Comparison of ENCODE assay signal across 8 cellular contexts in genomic region chr6:149840345-149841075, GRCh38. TPM values are rescaled to one million over a fixed set of nuclear protein-coding genes. Genes with fewer than 3 reads are reported as not detected.
DNase-seq lines count a peak whose midpoint lies in the region; ATAC-seq and TF ChIP-seq lines count a peak whose summit lies in the region.

No MANE protein-coding gene starts in this region.

- peak overlapping the region; percentile 12; the same call in 1 of the 2 replicates for H3K56ac ChIP-seq in IMR-90 (ENCODE audit: extremely low read depth, insufficient read depth, low read length)

- H3K23ac ChIP-seq in IMR-90 (ENCODE audit: low read depth, low read length) = peak overlapping the region; percentile 1; the same call in 1 of the 2 replicates

- CTCF ChIA-PET in IMR-90 (lab: Yijun Ruan, JAX) = interaction anchor here (0.5 to 1.3 kb wide), 13 partner anchors 8 to 992 kb away, joined by 3 to 7 read pairs (median 3); partner anchors contain the start of gene LRP11

- H2AK5ac ChIP-seq in IMR-90 (ENCODE audit: low read depth, low read length) = peak overlapping the region; percentile 18; the same call in 1 of the 2 replicates

- H2BK120ac ChIP-seq in IMR-90 (ENCODE audit: low read depth, low read length) = peak overlapping the region; percentile 43

- peak overlapping the region in 1 of 2 experiments; percentile 6; a peak in 1 of 4 replicates for H4K8ac ChIP-seq in IMR-90 (ENCODE audit: low read depth in 2 of 2, low read length in 2 of 2)

- no TSS peak for BruUV-seq in IMR-90 (replicated peaks; lab: Mats Ljungman, UMichigan)

- H3K79me1 ChIP-seq in IMR-90 (ENCODE audit: low read depth in 1 of 2, low read length in 2 of 2) = peaks cover 18 to 48% of the 10 kb centered on the region in 2 experiments

- H3K9ac ChIP-seq in IMR-90 (ENCODE audit: low read depth, low read length) = no peak overlapping the region

- H3K4me3 ChIP-seq in IMR-90 (ENCODE audit: insufficient read depth, low read depth, low read length) = no peak overlapping the region
- H3K4me3 ChIP-seq in Peyer's patch = no peak overlapping the region

- TF ChIP-seq RAD21 in IMR-90 (IDR thresholded peaks at IDR 0.05; ENCODE audit: low read length) = peak; percentile 38

- intact Hi-C loops in IMR-90 (cut with micrococcal nuclease) = loop anchor here (1.0 kb wide), 1 partner anchor 23 kb away; no protein-coding TSS in a partner anchor

- peak overlapping the region; percentile 60 for H2BK20ac ChIP-seq in IMR-90 (ENCODE audit: low read depth, low read length)

- dilution Hi-C loops in IMR-90 (cut with HindIII; ENCODE audit: low sequenced_read_pairs, unreplicated experiment) = no loop called here

- H3K4me2 ChIP-seq in IMR-90 (ENCODE audit: low read depth, low read length) = peak overlapping the region; percentile 18; the same call in 1 of the 2 replicates

- H2AK9ac ChIP-seq in IMR-90 (replicated peaks; ENCODE audit: low read depth, low read length, poor library complexity) = peak overlapping the region; percentile 68

- peak overlapping the region; percentile 66 for H2BK5ac ChIP-seq in IMR-90 (ENCODE audit: low read depth, low read length, poor library complexity, severe bottlenecking)

- H3K14ac ChIP-seq in IMR-90 (replicated peaks; ENCODE audit: low read depth, low read length) = 0 out of 2 replicates have a peak overlapping the region, but pooled peaks have one; percentile 24

- TF ChIP-seq CTCF in IMR-90 (conservative IDR thresholded peaks at IDR 0.05; ENCODE audit: low read depth, low read length) (peak; percentile 49), Peyer's patch (IDR thresholded peaks at IDR 0.05) (peak in 4 of 6 experiments; percentile 50 to 69 (median 54))

- H3K18ac ChIP-seq in IMR-90 (ENCODE audit: low read depth, low read length) = peak overlapping the region; percentile 1; the same call in 1 of the 2 replicates

- POLR2A ChIA-PET in IMR-90 (lab: Charles Lee; ENCODE audit: unreplicated experiment) = no interaction called here

- no peak overlapping the region for H2BK15ac ChIP-seq in IMR-90 (ENCODE audit: low read depth, low read length)

- in situ Hi-C loops in IMR-90 (cut with MboI; ENCODE audit: low sequenced_read_pairs) = loop anchor here (25.0 kb wide), 1 partner anchor 1222 kb away; no protein-coding TSS in a partner anchor

- H3K4ac ChIP-seq in IMR-90 (ENCODE audit: low read depth, low read length) = peak overlapping the region; percentile 46

- H3K9me1 ChIP-seq in IMR-90 (ENCODE audit: insufficient read depth, low read length) = peaks cover 20% of the 10 kb centered on the region

- H4K91ac ChIP-seq in IMR-90 (ENCODE audit: insufficient read depth, low read depth, low read length) = peak overlapping the region; percentile 48

- peak overlapping the region; percentile 20 for H3K27ac ChIP-seq in IMR-90 (ENCODE audit: insufficient read depth, low read length)
- peak overlapping the region in 1 of 4 donors; percentile 7 for H3K27ac ChIP-seq in Peyer's patch

- peak; percentile 87 for ATAC-seq in IMR-90 (ENCODE audit: low read depth)
- no peak for ATAC-seq in HG03039 (IDR thresholded peaks at IDR 0.05; ENCODE audit: unreplicated experiment)
- no peak for ATAC-seq in GM21381 (IDR thresholded peaks at IDR 0.05; ENCODE audit: unreplicated experiment)

- H3K9me3 ChIP-seq in IMR-90 (ENCODE audit: control insufficient read depth, insufficient read depth, low read length) (no peaks in the 10 kb centered on the region), Peyer's patch (no peaks in the 10 kb centered on the region)

- peak; percentile 98 for DNase-seq in DMS79 treated with DMSO at 0.1 percent for 48 hours (lab: John Stamatoyannopoulos, UW)
- peak; percentile 92 for DNase-seq in IMR-90
- peak; percentile 59 to 82 (median 73) for DNase-seq in Peyer's patch
- peak; percentile 49 for DNase-seq in activated naive CD4-positive, alpha-beta T cell treated with Interleukin-2 at 50 U/mL for 16 hours
- DNase-seq in glomerular visceral epithelial cell (ENCODE audit: extremely low spot score) = peak; percentile 54
- peak; percentile 35 for DNase-seq in putamen (ENCODE audit: low spot score)

- H4K5ac ChIP-seq in IMR-90 (ENCODE audit: low read depth, low read length) = no peak overlapping the region

- no peak for TF ChIP-seq POLR2A in IMR-90 (IDR thresholded peaks at IDR 0.05; ENCODE audit: low read depth, low read length)
- no peak for TF ChIP-seq POLR2A in Peyer's patch (IDR thresholded peaks at IDR 0.05)

- peaks cover 23% of the 10 kb centered on the region for H3K36me3 ChIP-seq in IMR-90 (ENCODE audit: control insufficient read depth, insufficient read depth, low read length)
- no peaks in the 10 kb centered on the region for H3K36me3 ChIP-seq in Peyer's patch

- H4K20me1 ChIP-seq in IMR-90 (ENCODE audit: insufficient read depth, low read length) = peaks cover 4% of the 10 kb centered on the region

- no peaks in the 10 kb centered on the region for H3K27me3 ChIP-seq in IMR-90 (ENCODE audit: control insufficient read depth, insufficient read depth, low read length)
- H3K27me3 ChIP-seq in Peyer's patch = no peaks in the 10 kb centered on the region

- H2AFZ ChIP-seq in IMR-90 (replicated peaks; ENCODE audit: low read length, poor library complexity) = peak overlapping the region; percentile 35

- WGBS in IMR-90 (ENCODE audit: extremely low coverage in 2 of 2, insufficient read length in 1 of 2), 2 experiments = no CpG with 5 or more reads among the region's 8 CpGs

- H3K4me1 ChIP-seq in IMR-90 (ENCODE audit: control insufficient read depth, insufficient read depth, low read length) = peaks cover 20% of the 10 kb centered on the region
- H3K4me1 ChIP-seq in Peyer's patch = peaks cover 0 to 8% (median 0%) of the 10 kb centered on the region in 4 donors

TF ChIP-seq in IMR-90, 13 proteins besides CTCF, POLR2A, EP300 and RAD21:
- TF ChIP-seq RFX5 (IDR thresholded peaks at IDR 0.05; ENCODE audit: low read depth, low read length) = no peak
- TF ChIP-seq USF2 (IDR thresholded peaks at IDR 0.05; ENCODE audit: low read depth, low read length) = no peak
- 0 out of 2 replicates have a peak, but pooled peaks have one; percentile 2 for TF ChIP-seq NFE2L2 (IDR thresholded peaks at IDR 0.05; ENCODE audit: low read depth, low read length)
- no peak for TF ChIP-seq CEBPB (IDR thresholded peaks at IDR 0.05; ENCODE audit: low read depth, low read length)
- TF ChIP-seq BHLHE40 (IDR thresholded peaks at IDR 0.05; ENCODE audit: low read depth, low read length) = peak; percentile 84
- TF ChIP-seq SMC3 (IDR thresholded peaks at IDR 0.05; ENCODE audit: low read depth, low read length) = peak; percentile 36
- no peak; the same call in 1 of the 2 replicates for TF ChIP-seq CHD1 (IDR thresholded peaks at IDR 0.05; ENCODE audit: low read depth, low read length)
- peak; percentile 56; the same call in 1 of the 2 replicates for TF ChIP-seq FOS (IDR thresholded peaks at IDR 0.05; ENCODE audit: low read depth, low read length)
- no peak for TF ChIP-seq MXI1 (IDR thresholded peaks at IDR 0.05; ENCODE audit: borderline replicate concordance, low read depth, low read length)
- TF ChIP-seq RCOR1 (IDR thresholded peaks at IDR 0.05; ENCODE audit: insufficient replicate concordance, low read length) = no peak
- no peak for TF ChIP-seq ELK1 (IDR thresholded peaks at IDR 0.05; ENCODE audit: borderline replicate concordance, low read depth, low read length)
- no peak for TF ChIP-seq MAFK (IDR thresholded peaks at IDR 0.05; ENCODE audit: low read depth, low read length)
- no peak for TF ChIP-seq MAZ (IDR thresholded peaks at IDR 0.05; ENCODE audit: borderline replicate concordance, low read depth, low read length)

RNA-seq across cellular contexts. Expression of gene LRP11, which starts 23.6 kb away (rescaled TPM):
- total RNA-seq in IMR-90 (2012; rRNA removed) (63.8 and 74.7 TPM in 2 replicates), Peyer's patch (10 to 100 TPM in 2 of 4 donors, 1 to 10 TPM in 2; 3.7 to 14.6 (median 11.0) TPM)
- 46.5 and 48.8 TPM in 2 replicates for polyA plus RNA-seq in IMR-90 (2012; rRNA removed)
- 17.7 and 33.4 TPM in 2 replicates for polyA plus RNA-seq in IMR-90 (2012; cell fraction: cytosol; rRNA removed)
- polyA plus RNA-seq in IMR-90 (2012; cell fraction: nucleus; rRNA removed; ENCODE audit: low replicate concordance) = 21.3 and 25.1 TPM in 2 replicates

RNA-seq across cellular contexts. Expression of gene RAET1E, which starts 57.4 kb away (rescaled TPM):
- total RNA-seq in IMR-90 (2012; rRNA removed) (not detected in 2 replicates), Peyer's patch (not detected)
- polyA plus RNA-seq in IMR-90 (2012; rRNA removed) = not detected in 2 replicates
- polyA plus RNA-seq in IMR-90 (2012; cell fraction: cytosol; rRNA removed) = 0.02 TPM in 1 of 2 replicates, not detected in the other
- polyA plus RNA-seq in IMR-90 (2012; cell fraction: nucleus; rRNA removed; ENCODE audit: low replicate concordance) = 0.16 TPM in 1 of 2 replicates, not detected in the other

Comparison
In these comparisons a context has a peak if more than half of its experiments do, and no peak if none do; other contexts are left out.
1. DNase-seq: peak in every context shown above with its lines; median percentile 98 in DMS79 treated with DMSO at 0.1 percent for 48 hours; 92 in IMR-90; 73 in Peyer's patch; 54 in glomerular visceral epithelial cell; 49 in activated naive CD4-positive, alpha-beta T cell treated with Interleukin-2 at 50 U/mL for 16 hours; 35 in putamen.